Comparison of ENCODE assay signal across 23 cellular contexts in genomic region chr9:136432591-136432990, GRCh38. TPM values are rescaled to one million over a fixed set of nuclear protein-coding genes. Genes with fewer than 3 reads are reported as not detected.
DNase-seq lines count a peak whose midpoint lies in the region; ATAC-seq, FAIRE-seq and TF ChIP-seq lines count a peak whose summit lies in the region.
"Had no signal": no experiment of that assay in that cellular context is flagged by ENCODE, and none has a peak within 500 bp of the region (broad histone marks: within the 10 kb centered on the region; RNA-seq: fewer than 3 reads in every experiment).

No MANE protein-coding gene starts in this region.

- DNase-seq in K562 (ENCODE audit: extremely low read depth in 1 of 4, low spot score in 3 of 4) (no peak), neuronal stem cell (ENCODE audit: low spot score) (no peak), sigmoid colon (no peak)
- DNase-seq in stimulated activated naive CD4-positive, alpha-beta T cell (lab: John Stamatoyannopoulos, UW): no peak
- DNase-seq: 8988T; ACHN; AML-193; BE2C; CD4-positive, alpha-beta T cell; CD8-positive, alpha-beta memory T cell; DMS 273 treated with DMSO at 0.1 percent for 48 hours; DMS79; EL; GDM1 had no signal

- TF ChIP-seq CTCF in HEK293 (tag by site-specific recombination; IDR thresholded peaks at IDR 0.05) (no peak), K562 (IDR thresholded peaks at IDR 0.05 in 2 of 3, conservative IDR thresholded peaks at IDR 0.05 in 1 of 3; ENCODE audit: insufficient read depth in 2 of 3, low read depth in 1 of 3, low read length in 3 of 3) (no peak), sigmoid colon (IDR thresholded peaks at IDR 0.05) (no peak)

- peaks cover 10% of the 10 kb centered on the region for H3K9me1 ChIP-seq in K562 (ENCODE audit: control insufficient read depth, insufficient read depth, low read length)

- TF ChIP-seq EP300 in K562 (IDR thresholded peaks at IDR 0.05; ENCODE audit: low read length): no peak
- TF ChIP-seq EP300 in sigmoid colon (IDR thresholded peaks at IDR 0.05): no peak

- CTCF ChIA-PET in HEK293 (lab: Yijun Ruan, JAX): interaction anchor here (0.7 kb wide), 1 partner anchor 193 kb away, joined by 3 read pairs; no protein-coding TSS in a partner anchor
- CTCF ChIA-PET in K562 (lab: Yijun Ruan, JAX; ENCODE audit: low intra/inter-chr PET ratio): no interaction called here

- H3K4me1 ChIP-seq in HEK293 (ENCODE audit: control insufficient read depth, insufficient read depth, low read length): no peaks in the 10 kb centered on the region
- H3K4me1 ChIP-seq in K562 (replicated peaks in 1 of 2; ENCODE audit: control insufficient read depth in 2 of 2, insufficient read depth in 2 of 2, low read length in 2 of 2): peaks cover 9 to 48% of the 10 kb centered on the region in 2 experiments
- H3K4me1 ChIP-seq in neuronal stem cell (ENCODE audit: control insufficient read depth in 2 of 2, insufficient read depth in 1 of 2, low read depth in 1 of 2, low read length in 2 of 2): peaks cover 3 to 4% of the 10 kb centered on the region in 2 donors
- H3K4me1 ChIP-seq in sigmoid colon: peaks cover 0 to 17% (median 16%) of the 10 kb centered on the region in 4 donors
- H3K4me1 ChIP-seq: BE2C had no signal

- POLR2A ChIA-PET in HEK293 (lab: Yijun Ruan, JAX) (no interaction called here), K562 (lab: Yijun Ruan, JAX) (interaction anchor here (0.7 to 5.6 kb wide), 3 partner anchors 9 to 11 kb away, joined by 3 to 33 read pairs (median 3); no protein-coding TSS in a partner anchor)

- no peak overlapping the region for H3K23ac ChIP-seq in neuronal stem cell (ENCODE audit: low read depth, low read length, poor library complexity)

- H3K27me3 ChIP-seq in K562 (ENCODE audit: control insufficient read depth in 2 of 2, insufficient read depth in 2 of 2, low read length in 2 of 2) (no peaks in the 10 kb centered on the region), neuronal stem cell (ENCODE audit: control insufficient read depth in 3 of 3, insufficient read depth in 3 of 3, low read depth in 1 of 3, low read length in 3 of 3) (no peaks in the 10 kb centered on the region), sigmoid colon (no peaks in the 10 kb centered on the region)
- H3K27me3 ChIP-seq: BE2C; BLaER1 treated with 17β-estradiol and CSF1 and Interleukin-3, amounts not matched to agents 10 nM and 100 nM had no signal

- no peak overlapping the region for H4K91ac ChIP-seq in neuronal stem cell (ENCODE audit: low read depth, low read length, poor library complexity)

- no peak overlapping the region for H3K4ac ChIP-seq in neuronal stem cell (ENCODE audit: low read length)

- peaks cover 0 to 85% of the 10 kb centered on the region in 2 experiments; a peak in 2 of 3 replicates for H3K36me3 ChIP-seq in HEK293 (ENCODE audit: control insufficient read depth in 2 of 2, insufficient read depth in 1 of 2, low read length in 2 of 2)
- H3K36me3 ChIP-seq in K562 (ENCODE audit: control insufficient read depth, insufficient read depth, low read length): peaks cover 61% of the 10 kb centered on the region; the same call in 1 of the 3 replicates
- H3K36me3 ChIP-seq in neuronal stem cell (replicated peaks in 1 of 2; ENCODE audit: control insufficient read depth in 2 of 2, insufficient read depth in 2 of 2, low read length in 2 of 2): peaks cover 17 to 75% of the 10 kb centered on the region in 2 donors
- peaks cover 14 to 64% (median 23%) of the 10 kb centered on the region in 4 donors for H3K36me3 ChIP-seq in sigmoid colon

- H3K18ac ChIP-seq in neuronal stem cell (ENCODE audit: low read length): no peak overlapping the region

- H2AK5ac ChIP-seq in neuronal stem cell (ENCODE audit: low read depth, low read length): no peak overlapping the region

- H2BK120ac ChIP-seq in neuronal stem cell (ENCODE audit: low read depth, low read length): no peak overlapping the region

- H3K9me3 ChIP-seq in HEK293 (ENCODE audit: control insufficient read depth, insufficient read depth, low read depth, low read length): no peaks in the 10 kb centered on the region
- no peaks in the 10 kb centered on the region for H3K9me3 ChIP-seq in K562 (replicated peaks; ENCODE audit: control insufficient read depth, insufficient read depth, low read depth, low read length)
- no peaks in the 10 kb centered on the region for H3K9me3 ChIP-seq in neuronal stem cell (replicated peaks in 1 of 2; ENCODE audit: control insufficient read depth in 2 of 2, insufficient read depth in 1 of 2, low read depth in 1 of 2, low read length in 2 of 2)
- no peaks in the 10 kb centered on the region for H3K9me3 ChIP-seq in sigmoid colon
- H3K9me3 ChIP-seq: A549; BE2C; BLaER1 treated with 17β-estradiol and CSF1 and Interleukin-3, amounts not matched to agents 10 nM and 100 nM; HAP-1 had no signal

- peaks cover 29% of the 10 kb centered on the region for H3K79me2 ChIP-seq in K562 (ENCODE audit: control insufficient read depth, insufficient read depth, low read length)

- no peak overlapping the region for H4K8ac ChIP-seq in neuronal stem cell (ENCODE audit: low read depth, low read length)

- ATAC-seq in K562: no peak
- ATAC-seq in HG02884 (IDR thresholded peaks at IDR 0.05; ENCODE audit: unreplicated experiment): no peak
- ATAC-seq: A549, GM12878 had no signal

- H2BK5ac ChIP-seq in neuronal stem cell (ENCODE audit: low read length): peak overlapping the region; percentile 39

- no peak overlapping the region for H2BK15ac ChIP-seq in neuronal stem cell (ENCODE audit: low read length)

- peaks cover 11% of the 10 kb centered on the region; the same call in 1 of the 2 replicates for H4K20me1 ChIP-seq in K562 (replicated peaks; ENCODE audit: control insufficient read depth, insufficient read depth, low read length)

- BruUV-seq in K562 (replicated peaks; lab: Mats Ljungman, UMichigan): no TSS peak

- WGBS in K562 (ENCODE audit: insufficient coverage, low coverage, missing lambda C conversion rate): 99% methylated on average over 14 of the region's 26 CpGs
- WGBS in neuronal stem cell (ENCODE audit: extremely low coverage in 2 of 2, insufficient read length in 2 of 2, insufficient replicate concordance in 1 of 2), 2 donors: no CpG with 5 or more reads among the region's 26 CpGs
- 96 to 97% methylated on average over 26 of the region's 26 CpGs for WGBS in sigmoid colon, 2 donors

- intact Hi-C loops in K562 (cut with micrococcal nuclease) (no loop called here), sigmoid colon (cut with DNase I) (no loop called here)

- H3K79me1 ChIP-seq in neuronal stem cell (ENCODE audit: low read depth, low read length): peaks cover 7% of the 10 kb centered on the region

- in situ Hi-C loops in K562 (cut with MboI): no loop called here

- no peak overlapping the region for H3K27ac ChIP-seq in HEK293 (ENCODE audit: extremely low read depth, low read depth, low read length)
- no peak overlapping the region for H3K27ac ChIP-seq in K562 (ENCODE audit: extremely low read depth, low read depth, low read length)
- no peak overlapping the region for H3K27ac ChIP-seq in neuronal stem cell (replicated peaks; ENCODE audit: low read length)
- no peak overlapping the region for H3K27ac ChIP-seq in sigmoid colon
- H3K27ac ChIP-seq: A549; BLaER1 treated with 17β-estradiol and CSF1 and Interleukin-3, amounts not matched to agents 10 nM and 100 nM had no signal

- no peak for TF ChIP-seq RAD21 in K562 (CRISPR knock-in tag; conservative IDR thresholded peaks at IDR 0.05 in 1 of 2, IDR thresholded peaks at IDR 0.05 in 1 of 2)

- H3K9ac ChIP-seq in K562 (ENCODE audit: insufficient read depth in 1 of 2, low read depth in 2 of 2, low read length in 2 of 2) (no peak overlapping the region; a peak in 1 of 4 replicates), neuronal stem cell (ENCODE audit: low read depth, low read length, poor library complexity) (no peak overlapping the region)
- H3K9ac ChIP-seq: BLaER1 treated with 17β-estradiol and CSF1 and Interleukin-3, amounts not matched to agents 10 nM and 100 nM had no signal

- H2BK12ac ChIP-seq in neuronal stem cell (ENCODE audit: low read length): no peak overlapping the region

- FAIRE-seq in K562 (lab: Jason Lieb, UNC): no peak
- FAIRE-seq: A549, D721Med, GM12878, H54 had no signal

- H3K14ac ChIP-seq in neuronal stem cell (ENCODE audit: low read length): no peak overlapping the region

- H3K4me2 ChIP-seq in K562 (ENCODE audit: insufficient read depth, low read length) (no peak overlapping the region), neuronal stem cell (ENCODE audit: insufficient read depth, low read length, poor library complexity, severe bottlenecking) (no peak overlapping the region)
- H3K4me2 ChIP-seq: A549; BLaER1 treated with 17β-estradiol and CSF1 and Interleukin-3, amounts not matched to agents 10 nM and 100 nM; GM23338 had no signal

- H2AFZ ChIP-seq in K562 (ENCODE audit: low read depth, low read length): no peak overlapping the region
- H2AFZ ChIP-seq in neuronal stem cell (ENCODE audit: low read length): no peak overlapping the region
- H2AFZ ChIP-seq: GM23338 had no signal

- no peak for TF ChIP-seq POLR2A in K562 (conservative IDR thresholded peaks at IDR 0.05)
- no peak for TF ChIP-seq POLR2A in sigmoid colon (IDR thresholded peaks at IDR 0.05)

- no peak overlapping the region for H3K4me3 ChIP-seq in HEK293 (ENCODE audit: low read depth, low read length)
- H3K4me3 ChIP-seq in K562: no peak overlapping the region
- no peak overlapping the region for H3K4me3 ChIP-seq in neuronal stem cell (ENCODE audit: low read length in 2 of 2)
- no peak overlapping the region for H3K4me3 ChIP-seq in sigmoid colon
- H3K4me3 ChIP-seq: A549; BLaER1 treated with 17β-estradiol and CSF1 and Interleukin-3, amounts not matched to agents 10 nM and 100 nM; GM12878; GM23338; HAP-1 had no signal

RNA-seq across cellular contexts. Expression of gene INPP5E, which starts 7.1 kb away (rescaled TPM):
- 37.0 and 74.1 TPM in 2 replicates for total RNA-seq in K562 (2011; cell fraction: chromatin; rRNA removed; ENCODE audit: low replicate concordance)
- total RNA-seq in K562 (2011; cell fraction: nucleolus; rRNA removed): 37.7 and 43.0 TPM in 2 replicates
- 29.3 and 32.3 TPM in 2 replicates for total RNA-seq in K562 (2011; cell fraction: nucleoplasm; rRNA removed)
- total RNA-seq in K562 (2014; rRNA removed) (8.8 and 11.1 TPM in 2 replicates), K562 (2014; rRNA removed; fragmentation: Illumina TruSeq; extraction: Trizol) (2.5 and 2.9 TPM in 2 replicates), K562 (2015; rRNA removed; fragmentation: Illumina TruSeq; extraction: Trizol) (5.4 and 5.7 TPM in 2 replicates), K562 (2021) (16.3 and 17.4 TPM in 2 replicates), sigmoid colon (10 to 100 TPM in 1 of 4 donors, 1 to 10 TPM in 3; 4.6 to 12.2 (median 6.6) TPM)
- polyA plus RNA-seq in K562 (2011; rRNA removed) (4.4 and 6.8 TPM in 2 replicates), K562 (2014; fragmentation: Illumina TruSeq; extraction: Trizol) (4.9 and 8.4 TPM in 2 replicates), K562 (2014; fragmentation: Nextera tagmentation; extraction: Ambion mirVana) (under 1 TPM; 0.38 to 0.56 TPM), K562 (2014; rRNA removed) (14.1 and 15.1 TPM in 2 replicates), sigmoid colon (1 to 10 TPM; 1.8 to 7.5 (median 2.3) TPM)
- 4.8 and 9.1 TPM in 2 replicates for polyA plus RNA-seq in K562 (2011; cell fraction: cytosol; rRNA removed)
- polyA plus RNA-seq in K562 (2011; cell fraction: nucleus; rRNA removed): 52.4 and 74.6 TPM in 2 replicates
- polyA plus RNA-seq in K562 (2012): 9.4 and 14.3 TPM in 2 replicates
- 1.9 and 2.4 TPM in 2 replicates for polyA minus RNA-seq in K562 (2011; rRNA and poly(A)+ RNA removed)
- 3.7 and 3.8 TPM in 2 replicates for polyA minus RNA-seq in K562 (2011; cell fraction: cytosol; rRNA and poly(A)+ RNA removed)
- polyA minus RNA-seq in K562 (2011; cell fraction: nucleus; rRNA and poly(A)+ RNA removed): 10.7 and 12.0 TPM in 2 replicates
- 17.9 TPM for polyA plus RNA-seq in neuronal stem cell (2013, experiment 1 of 2)
- 17.2 TPM for polyA plus RNA-seq in neuronal stem cell (2013, experiment 2 of 2)

RNA-seq across cellular contexts. Expression of gene PMPCA, which starts 22.1 kb away (rescaled TPM):
- 255 and 404 TPM in 2 replicates for total RNA-seq in K562 (2011; cell fraction: chromatin; rRNA removed; ENCODE audit: low replicate concordance)
- 209 and 247 TPM in 2 replicates for total RNA-seq in K562 (2011; cell fraction: nucleolus; rRNA removed)
- total RNA-seq in K562 (2011; cell fraction: nucleoplasm; rRNA removed): 203 and 214 TPM in 2 replicates
- total RNA-seq in K562 (2014; rRNA removed) (86.6 and 111 TPM in 2 replicates), K562 (2014; rRNA removed; fragmentation: Illumina TruSeq; extraction: Trizol) (82.4 and 104 TPM in 2 replicates), K562 (2015; rRNA removed; fragmentation: Illumina TruSeq; extraction: Trizol) (66.6 and 67.5 TPM in 2 replicates), K562 (2021) (118 and 139 TPM in 2 replicates), sigmoid colon (10 to 100 TPM; 22.9 to 28.5 (median 25.6) TPM)
- polyA plus RNA-seq in K562 (2011; rRNA removed) (114 and 119 TPM in 2 replicates), K562 (2014; fragmentation: Illumina TruSeq; extraction: Trizol) (99.8 and 122 TPM in 2 replicates), K562 (2014; fragmentation: Nextera tagmentation; extraction: Ambion mirVana) (10 to 100 TPM; 23.9 to 30.0 TPM), K562 (2014; rRNA removed) (129 and 143 TPM in 2 replicates), sigmoid colon (10 to 100 TPM; 24.6 to 49.9 (median 30.3) TPM)
- 102 and 129 TPM in 2 replicates for polyA plus RNA-seq in K562 (2011; cell fraction: cytosol; rRNA removed)
- 346 and 387 TPM in 2 replicates for polyA plus RNA-seq in K562 (2011; cell fraction: nucleus; rRNA removed)
- polyA plus RNA-seq in K562 (2012): 65.8 and 181 TPM in 2 replicates
- 81.4 and 83.2 TPM in 2 replicates for polyA minus RNA-seq in K562 (2011; rRNA and poly(A)+ RNA removed)
- polyA minus RNA-seq in K562 (2011; cell fraction: cytosol; rRNA and poly(A)+ RNA removed): 40.2 and 43.4 TPM in 2 replicates
- polyA minus RNA-seq in K562 (2011; cell fraction: nucleus; rRNA and poly(A)+ RNA removed): 68.0 and 90.1 TPM in 2 replicates
- 37.1 TPM for polyA plus RNA-seq in neuronal stem cell (2013, experiment 1 of 2)
- 37.8 TPM for polyA plus RNA-seq in neuronal stem cell (2013, experiment 2 of 2)

RNA-seq across cellular contexts. Expression of gene ENTR1, which starts 22.2 kb away (rescaled TPM):
- 129 and 278 TPM in 2 replicates for total RNA-seq in K562 (2011; cell fraction: chromatin; rRNA removed; ENCODE audit: low replicate concordance)
- total RNA-seq in K562 (2011; cell fraction: nucleolus; rRNA removed): 185 and 197 TPM in 2 replicates
- 143 and 151 TPM in 2 replicates for total RNA-seq in K562 (2011; cell fraction: nucleoplasm; rRNA removed)
- total RNA-seq in K562 (2014; rRNA removed) (79.0 and 88.8 TPM in 2 replicates), K562 (2014; rRNA removed; fragmentation: Illumina TruSeq; extraction: Trizol) (38.1 and 38.3 TPM in 2 replicates), K562 (2015; rRNA removed; fragmentation: Illumina TruSeq; extraction: Trizol) (61.3 and 65.5 TPM in 2 replicates), K562 (2021) (101 and 104 TPM in 2 replicates), sigmoid colon (10 to 100 TPM; 23.2 to 42.7 (median 32.9) TPM)
- polyA plus RNA-seq in K562 (2011; rRNA removed) (77.3 and 92.6 TPM in 2 replicates), K562 (2014; fragmentation: Illumina TruSeq; extraction: Trizol) (72.6 and 75.9 TPM in 2 replicates), K562 (2014; fragmentation: Nextera tagmentation; extraction: Ambion mirVana) (1 to 10 TPM; 6.7 to 9.6 TPM), K562 (2014; rRNA removed) (106 and 108 TPM in 2 replicates), sigmoid colon (10 to 100 TPM; 16.2 to 47.2 (median 17.6) TPM)
- 45.3 and 59.9 TPM in 2 replicates for polyA plus RNA-seq in K562 (2011; cell fraction: cytosol; rRNA removed)
- polyA plus RNA-seq in K562 (2011; cell fraction: nucleus; rRNA removed): 432 and 490 TPM in 2 replicates
- 54.6 and 62.9 TPM in 2 replicates for polyA plus RNA-seq in K562 (2012)
- 19.2 and 21.9 TPM in 2 replicates for polyA minus RNA-seq in K562 (2011; rRNA and poly(A)+ RNA removed)
- polyA minus RNA-seq in K562 (2011; cell fraction: cytosol; rRNA and poly(A)+ RNA removed): 33.9 and 46.1 TPM in 2 replicates
- polyA minus RNA-seq in K562 (2011; cell fraction: nucleus; rRNA and poly(A)+ RNA removed): 76.5 and 84.3 TPM in 2 replicates
- 53.7 TPM for polyA plus RNA-seq in neuronal stem cell (2013, experiment 1 of 2)
- polyA plus RNA-seq in neuronal stem cell (2013, experiment 2 of 2): 51.2 TPM

RNA-seq across cellular contexts. Expression of gene SNAPC4, which starts 32.6 kb away (rescaled TPM):
- 42.9 and 79.4 TPM in 2 replicates for total RNA-seq in K562 (2011; cell fraction: chromatin; rRNA removed; ENCODE audit: low replicate concordance)
- total RNA-seq in K562 (2011; cell fraction: nucleolus; rRNA removed): 32.0 TPM in 2 replicates
- total RNA-seq in K562 (2011; cell fraction: nucleoplasm; rRNA removed): 23.1 and 26.3 TPM in 2 replicates
- 14.4 and 15.8 TPM in 2 replicates for total RNA-seq in K562 (2014; rRNA removed)
- 7.1 and 8.8 TPM in 2 replicates for total RNA-seq in K562 (2014; rRNA removed; fragmentation: Illumina TruSeq; extraction: Trizol)
- total RNA-seq in K562 (2015; rRNA removed; fragmentation: Illumina TruSeq; extraction: Trizol): 9.3 and 11.1 TPM in 2 replicates
- total RNA-seq in K562 (2021): 17.1 and 18.7 TPM in 2 replicates
- 4.4 and 4.5 TPM in 2 replicates for polyA plus RNA-seq in K562 (2011; rRNA removed)
- polyA plus RNA-seq in K562 (2011; cell fraction: cytosol; rRNA removed): 3.2 and 7.4 TPM in 2 replicates
- polyA plus RNA-seq in K562 (2011; cell fraction: nucleus; rRNA removed): 16.1 and 32.6 TPM in 2 replicates
- polyA plus RNA-seq in K562 (2012): 9.7 and 10.5 TPM in 2 replicates
- polyA plus RNA-seq in K562 (2014; fragmentation: Illumina TruSeq; extraction: Trizol): 8.8 and 9.0 TPM in 2 replicates
- under 1 TPM; 0.21 to 0.46 TPM for polyA plus RNA-seq in K562 (2014; fragmentation: Nextera tagmentation; extraction: Ambion mirVana)
- polyA plus RNA-seq in K562 (2014; rRNA removed): 18.7 and 21.8 TPM in 2 replicates
- polyA minus RNA-seq in K562 (2011; rRNA and poly(A)+ RNA removed): 6.7 and 10.2 TPM in 2 replicates
- polyA minus RNA-seq in K562 (2011; cell fraction: cytosol; rRNA and poly(A)+ RNA removed): 6.1 and 7.4 TPM in 2 replicates
- polyA minus RNA-seq in K562 (2011; cell fraction: nucleus; rRNA and poly(A)+ RNA removed): 8.3 and 11.7 TPM in 2 replicates
- polyA plus RNA-seq in neuronal stem cell (2013, experiment 1 of 2): 7.2 TPM
- polyA plus RNA-seq in neuronal stem cell (2013, experiment 2 of 2): 7.1 TPM
- 10 to 100 TPM in 1 of 4 donors, 1 to 10 TPM in 3; 2.6 to 10.8 (median 5.1) TPM for total RNA-seq in sigmoid colon
- polyA plus RNA-seq in sigmoid colon: 10 to 100 TPM in 1 of 3 donors, 1 to 10 TPM in 2; 1.4 to 10.4 (median 1.8) TPM

RNA-seq across cellular contexts. Expression of gene SEC16A, which starts 50.2 kb away (rescaled TPM):
- total RNA-seq in K562 (2011; cell fraction: chromatin; rRNA removed; ENCODE audit: low replicate concordance): 131 and 191 TPM in 2 replicates
- total RNA-seq in K562 (2011; cell fraction: nucleolus; rRNA removed): 87.9 and 99.6 TPM in 2 replicates
- total RNA-seq in K562 (2011; cell fraction: nucleoplasm; rRNA removed): 87.4 and 93.4 TPM in 2 replicates
- total RNA-seq in K562 (2014; rRNA removed): 17.1 and 20.1 TPM in 2 replicates
- total RNA-seq in K562 (2014; rRNA removed; fragmentation: Illumina TruSeq; extraction: Trizol): 9.1 and 9.3 TPM in 2 replicates
- total RNA-seq in K562 (2015; rRNA removed; fragmentation: Illumina TruSeq; extraction: Trizol): 8.7 and 11.1 TPM in 2 replicates
- 56.1 and 62.8 TPM in 2 replicates for total RNA-seq in K562 (2021)
- 14.0 and 25.1 TPM in 2 replicates for polyA plus RNA-seq in K562 (2011; rRNA removed)
- polyA plus RNA-seq in K562 (2011; cell fraction: cytosol; rRNA removed): 14.1 and 19.3 TPM in 2 replicates
- polyA plus RNA-seq in K562 (2011; cell fraction: nucleus; rRNA removed): 83.4 and 92.4 TPM in 2 replicates
- 40.9 and 50.7 TPM in 2 replicates for polyA plus RNA-seq in K562 (2012)
- 44.6 and 47.6 TPM in 2 replicates for polyA plus RNA-seq in K562 (2014; fragmentation: Illumina TruSeq; extraction: Trizol)
- 10 to 100 TPM in 1 of 2 experiments, 1 to 10 TPM in 1; 8.3 to 12.0 TPM for polyA plus RNA-seq in K562 (2014; fragmentation: Nextera tagmentation; extraction: Ambion mirVana)
- 30.9 and 32.2 TPM in 2 replicates for polyA plus RNA-seq in K562 (2014; rRNA removed)
- polyA minus RNA-seq in K562 (2011; rRNA and poly(A)+ RNA removed): 9.3 and 13.0 TPM in 2 replicates
- polyA minus RNA-seq in K562 (2011; cell fraction: cytosol; rRNA and poly(A)+ RNA removed): 32.1 and 45.6 TPM in 2 replicates
- polyA minus RNA-seq in K562 (2011; cell fraction: nucleus; rRNA and poly(A)+ RNA removed): 19.7 and 31.5 TPM in 2 replicates
- polyA plus RNA-seq in neuronal stem cell (2013, experiment 1 of 2): 14.7 TPM
- polyA plus RNA-seq in neuronal stem cell (2013, experiment 2 of 2): 15.9 TPM
- total RNA-seq in sigmoid colon: 10 to 100 TPM; 22.9 to 33.9 (median 30.2) TPM
- 10 to 100 TPM; 22.8 to 57.0 (median 24.5) TPM for polyA plus RNA-seq in sigmoid colon
